ENCODE assay signal across 20 cellular contexts in genomic region chr9:138052322-138052615, GRCh38.
A peak's percentile ranks its signal among the peaks of the same experiment; 100 is the strongest.
DNase-seq lines count a peak whose midpoint lies in the region; ATAC-seq, FAIRE-seq and TF ChIP-seq lines count a peak whose summit lies in the region.
"Had no signal": no experiment of that assay in that cellular context is flagged by ENCODE, and none has a peak within 500 bp of the region (broad histone marks: within the 10 kb centered on the region; RNA-seq: fewer than 3 reads in every experiment).

No MANE protein-coding gene starts in this region.

- intact Hi-C loops in CD14-positive monocyte (cut with micrococcal nuclease) (no loop called here), HepG2 (cut with micrococcal nuclease; ENCODE audit: unreplicated experiment) (no loop called here)

- DNase-seq in CD14-positive monocyte (ENCODE audit: low spot score) = peak; percentile 35
- peak; percentile 5 for DNase-seq in GM12891 (ENCODE audit: insufficient read length, low spot score)
- DNase-seq in ecto neural progenitor cell (ENCODE audit: low spot score) = peak; percentile 36
- DNase-seq in stimulated activated CD8-positive, alpha-beta memory T cell treated with anti-CD3 and anti-CD28 coated beads, Interleukin-4, amount 100 ng/mL, for 48 hours = peak; percentile 2
- DNase-seq in NCI-H510A treated with DMSO at 0.1 percent for 48 hours (lab: John Stamatoyannopoulos, UW) = no peak
- no peak for DNase-seq in HepG2 (ENCODE audit: low spot score)
- no peak for DNase-seq in hepatic stellate cell (ENCODE audit: low spot score)
- DNase-seq: DMS79, HFFc6, KG1, NCI-H1417 treated with DMSO at 0.1 percent for 48 hours, NCI-H2029, NCI-H2171 treated with DMSO at 0.1 percent for 48 hours, NCI-H446 treated with DMSO at 0.1 percent for 48 hours, NCI-H748 treated with DMSO at 0.1 percent for 48 hours, OCI-M1, RPMI8226, SJCRH30 had no signal

- no peak for TF ChIP-seq RAD21 in HepG2 (CRISPR knock-in tag; IDR thresholded peaks at IDR 0.05)

- POLR2A ChIA-PET in HepG2 (lab: Yijun Ruan, JAX) = no interaction called here

- H3K27ac Mint-ChIP-seq in CD14-positive monocyte = no peak overlapping the region
- H3K27ac Mint-ChIP-seq: CD4-positive, alpha-beta T cell; GM23338; HFFc6 had no signal

- TF ChIP-seq POLR2A in GM12891 (IDR thresholded peaks at IDR 0.05; ENCODE audit: low read depth, low read length) (no peak), HepG2 (IDR thresholded peaks at IDR 0.05; ENCODE audit: insufficient read depth in 1 of 2, low read depth in 2 of 2, low read length in 2 of 2) (no peak)

- no peak overlapping the region for H3K9ac ChIP-seq in HepG2 (ENCODE audit: insufficient read depth, low read depth, low read length)

- no peaks in the 10 kb centered on the region for H3K36me3 Mint-ChIP-seq in CD14-positive monocyte

- no peak overlapping the region for H3K4me2 ChIP-seq in HepG2 (ENCODE audit: low read depth, low read length)
- H3K4me2 ChIP-seq: GM23338 had no signal

- H3K79me2 ChIP-seq in HepG2 (ENCODE audit: insufficient read depth, low read length) = no peaks in the 10 kb centered on the region

- H3K4me3 ChIP-seq in HepG2 (replicated peaks in 1 of 3; ENCODE audit: insufficient read depth in 1 of 3, low read depth in 2 of 3, low read length in 3 of 3) = no peak overlapping the region
- H3K4me3 ChIP-seq: GM23338, SJCRH30 had no signal

- CTCF ChIA-PET in HepG2 (lab: Yijun Ruan, JAX; ENCODE audit: low intra/inter-chr PET ratio, low total read pairs) = no interaction called here

- no TSS peak for BruUV-seq in HepG2 (replicated peaks; lab: Mats Ljungman, UMichigan)

- no peaks in the 10 kb centered on the region for H3K4me1 Mint-ChIP-seq in CD14-positive monocyte

- WGBS in HepG2 (ENCODE audit: low lambda C conversion rate) = 31% methylated on average over 4 of the region's 4 CpGs

- H3K4me1 ChIP-seq in HepG2 (ENCODE audit: insufficient read depth, low read length) = no peaks in the 10 kb centered on the region
- H3K4me1 ChIP-seq: SJCRH30 had no signal

- H4K20me1 ChIP-seq in HepG2 (ENCODE audit: insufficient read depth, low read length) = no peaks in the 10 kb centered on the region

- peaks cover 12 to 29% (median 13%) of the 10 kb centered on the region in 3 donors for H3K27me3 Mint-ChIP-seq in CD14-positive monocyte (ENCODE audit: low read depth in 3 of 3)

- no peak overlapping the region for H3K27ac ChIP-seq in HepG2 (ENCODE audit: extremely low read length, insufficient read depth, low read length)
- H3K27ac ChIP-seq: SJCRH30 had no signal

- H3K9me3 Mint-ChIP-seq in CD14-positive monocyte = no peaks in the 10 kb centered on the region
- H3K9me3 Mint-ChIP-seq: CD4-positive, alpha-beta T cell; GM23338 had no signal

- in situ Hi-C loops in HepG2 (cut with HindIII; ENCODE audit: extremely low pct_ligation_motif_present, low pct_unique_long_range_greater_than_20kb) = no loop called here

- no peak overlapping the region for H2AFZ ChIP-seq in HepG2 (ENCODE audit: low read length)
- H2AFZ ChIP-seq: GM23338 had no signal

- peaks cover 9 to 55% of the 10 kb centered on the region in 2 experiments for H3K27me3 ChIP-seq in HepG2 (ENCODE audit: control insufficient read depth in 1 of 2, insufficient read depth in 2 of 2, low read length in 2 of 2)

- H3K4me3 Mint-ChIP-seq in CD14-positive monocyte = no peak overlapping the region
- H3K4me3 Mint-ChIP-seq: CD4-positive, alpha-beta T cell; GM23338; HFFc6 had no signal

- FAIRE-seq in GM12891 (lab: Jason Lieb, UNC) = no peak
- no peak for FAIRE-seq in HepG2 (lab: Jason Lieb, UNC)

- H3K36me3 ChIP-seq in HepG2 (replicated peaks in 1 of 2; ENCODE audit: control insufficient read depth in 1 of 2, insufficient read depth in 2 of 2, low read length in 2 of 2) = no peaks in the 10 kb centered on the region
- H3K36me3 ChIP-seq: SJCRH30 had no signal

- TF ChIP-seq CTCF in CD14-positive monocyte (IDR thresholded peaks at IDR 0.05) = no peak
- TF ChIP-seq CTCF in HepG2 (CRISPR knock-in tag; IDR thresholded peaks at IDR 0.05) = no peak

- TF ChIP-seq EP300 in HepG2 (IDR thresholded peaks at IDR 0.05; ENCODE audit: low read depth in 2 of 2, low read length in 2 of 2) = no peak
- TF ChIP-seq EP300 in HepG2 (CRISPR knock-in tag; IDR thresholded peaks at IDR 0.05; ENCODE audit: borderline replicate concordance) = no peak

- no peak for ATAC-seq in HepG2
- ATAC-seq: GM23338 had no signal

- H3K9me3 ChIP-seq in HepG2 (ENCODE audit: low read length) = no peaks in the 10 kb centered on the region

TF ChIP-seq in GM12891, 5 proteins besides CTCF, POLR2A, EP300 and RAD21:
- TF ChIP-seq POLR2AphosphoS5 (IDR thresholded peaks at IDR 0.05; ENCODE audit: low read depth, low read length) = no peak
- TF ChIP-seq PAX5 (IDR thresholded peaks at IDR 0.05; ENCODE audit: insufficient read depth, low read length, severe bottlenecking) = no peak
- no peak for TF ChIP-seq POU2F2 (IDR thresholded peaks at IDR 0.05; ENCODE audit: low read depth, low read length)

TF ChIP-seq in HepG2, 621 proteins besides CTCF, POLR2A, EP300 and RAD21:
- TF ChIP-seq ZSCAN29 (CRISPR knock-in tag; conservative IDR thresholded peaks at IDR 0.05) (no peak), HNRNPUL1 (IDR thresholded peaks at IDR 0.05; ENCODE audit: low read depth, low read length) (no peak), ZNF761 (CRISPR knock-in tag; conservative IDR thresholded peaks at IDR 0.05) (no peak), KDM5A (IDR thresholded peaks at IDR 0.05; ENCODE audit: borderline replicate concordance, low read length) (no peak), PHF20 (CRISPR knock-in tag; IDR thresholded peaks at IDR 0.05) (no peak), NFATC3 (CRISPR knock-in tag; IDR thresholded peaks at IDR 0.05) (no peak), AGO2 (optimal IDR thresholded peaks at IDR 0.05; ENCODE audit: low read depth, low read length) (no peak), SALL1 (CRISPR knock-in tag; IDR thresholded peaks at IDR 0.05) (no peak), CHCHD3 (CRISPR knock-in tag; IDR thresholded peaks at IDR 0.05) (no peak), ATAD3A (CRISPR knock-in tag; IDR thresholded peaks at IDR 0.05) (no peak), ZNF577 (CRISPR knock-in tag; IDR thresholded peaks at IDR 0.05; ENCODE audit: borderline replicate concordance, low read depth) (no peak), FOXC1 (CRISPR knock-in tag; IDR thresholded peaks at IDR 0.05; ENCODE audit: borderline replicate concordance) (no peak)
- TF ChIP-seq, protein P1, sequence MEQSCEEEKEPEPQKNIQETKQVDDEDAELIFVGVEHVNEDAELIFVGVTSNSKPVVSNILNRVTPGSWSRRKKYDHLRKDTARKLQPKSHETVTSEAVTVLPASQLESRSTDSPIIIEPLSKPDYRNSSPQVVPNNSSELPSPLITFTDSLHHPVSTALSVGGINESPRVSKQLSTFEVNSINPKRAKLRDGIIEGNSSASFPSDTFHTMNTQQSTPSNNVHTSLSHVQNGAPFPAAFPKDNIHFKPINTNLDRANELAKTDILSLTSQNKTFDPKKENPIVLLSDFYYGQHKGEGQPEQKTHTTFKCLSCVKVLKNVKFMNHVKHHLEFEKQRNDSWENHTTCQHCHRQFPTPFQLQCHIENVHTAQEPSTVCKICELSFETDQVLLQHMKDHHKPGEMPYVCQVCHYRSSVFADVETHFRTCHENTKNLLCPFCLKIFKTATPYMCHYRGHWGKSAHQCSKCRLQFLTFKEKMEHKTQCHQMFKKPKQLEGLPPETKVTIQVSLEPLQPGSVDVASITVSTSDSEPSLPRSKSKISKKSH (CRISPR knock-in tag; IDR thresholded peaks at IDR 0.05; ENCODE audit: borderline replicate concordance) = no peak
TF ChIP-seq in HepG2: peak in this region for 0.

Comparison
In these comparisons a context has a peak if more than half of its experiments do, and no peak if none do; other contexts are left out.
1. DNase-seq: peak in CD14-positive monocyte (single experiment), GM12891 (single experiment), ecto neural progenitor cell (single experiment) and stimulated activated CD8-positive, alpha-beta memory T cell treated with anti-CD3 and anti-CD28 coated beads, Interleukin-4, amount 100 ng/mL, for 48 hours (single experiment); none in NCI-H510A treated with DMSO at 0.1 percent for 48 hours (single experiment), HepG2 (single experiment) and hepatic stellate cell (single experiment).